In the genomic region with DNA sequence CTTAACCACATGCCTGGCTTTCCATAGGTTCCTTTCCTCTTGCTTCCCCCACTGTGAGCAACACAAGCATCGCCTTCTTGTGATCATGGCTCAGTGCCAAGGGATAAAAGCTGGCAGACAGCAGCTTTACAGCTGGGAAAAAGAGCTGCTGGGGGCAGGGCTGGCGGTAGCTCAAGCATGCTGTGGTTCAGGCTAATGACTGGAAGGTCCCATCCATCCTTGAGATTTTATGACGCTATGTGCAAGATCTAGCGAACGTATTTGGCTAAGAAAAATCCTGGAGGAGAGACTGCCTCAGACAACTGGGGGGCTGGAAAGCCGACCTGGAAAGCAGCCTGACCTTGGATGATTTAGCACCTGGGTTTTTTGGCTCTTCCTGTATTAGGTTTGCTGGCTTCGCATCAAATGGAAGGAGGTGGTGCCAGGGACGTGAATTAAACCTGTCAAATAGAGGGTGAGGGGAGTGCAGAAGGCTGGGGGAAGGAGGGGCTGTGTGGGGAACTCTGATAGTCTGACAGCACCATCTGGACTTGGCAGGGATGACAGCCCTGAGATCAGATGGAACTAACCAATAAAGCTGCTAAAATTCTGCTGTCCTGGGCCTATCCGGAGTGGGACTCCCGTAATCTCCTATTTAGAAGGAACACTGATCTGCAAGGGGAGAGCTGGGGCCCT, we compare ENCODE assay signal across 8 cellular contexts. TPM values are rescaled to one million over a fixed set of nuclear protein-coding genes. Genes with fewer than 3 reads are reported as not detected.
DNase-seq lines count a peak whose midpoint lies in the region; ATAC-seq, FAIRE-seq and TF ChIP-seq lines count a peak whose summit lies in the region.

No MANE protein-coding gene starts in this region.

- H3K4me3 ChIP-seq in esophagus muscularis mucosa = no peak overlapping the region
- no peak overlapping the region for H3K4me3 ChIP-seq in ascending aorta

- H3K27me3 ChIP-seq in esophagus muscularis mucosa (no peaks in the 10 kb centered on the region), ascending aorta (no peaks in the 10 kb centered on the region)

- H3K9me3 ChIP-seq in esophagus muscularis mucosa = no peaks in the 10 kb centered on the region
- no peaks in the 10 kb centered on the region for H3K9me3 ChIP-seq in ascending aorta

- H3K27ac ChIP-seq in esophagus muscularis mucosa (replicated peaks in 1 of 4) (peak overlapping the region in 3 of 4 donors; percentile 41 to 72 (median 69)), ascending aorta (no peak overlapping the region)

- intact Hi-C loops in esophagus muscularis mucosa (cut with DNase I) = no loop called here
- intact Hi-C loops in ascending aorta (cut with DNase I) = no loop called here

- H3K4me1 ChIP-seq in esophagus muscularis mucosa (peaks cover 28 to 38% (median 32%) of the 10 kb centered on the region in 4 donors), ascending aorta (no peaks in the 10 kb centered on the region)

- no peak for ATAC-seq in HG02870 (IDR thresholded peaks at IDR 0.05; ENCODE audit: unreplicated experiment)

- no peak for TF ChIP-seq CTCF in esophagus muscularis mucosa (IDR thresholded peaks at IDR 0.05)
- TF ChIP-seq CTCF in ascending aorta (IDR thresholded peaks at IDR 0.05) = no peak

- no peak for TF ChIP-seq POLR2A in esophagus muscularis mucosa (IDR thresholded peaks at IDR 0.05; ENCODE audit: low read depth)

- TF ChIP-seq EP300 in esophagus muscularis mucosa (IDR thresholded peaks at IDR 0.05) = no peak

- no peaks in the 10 kb centered on the region for H3K36me3 ChIP-seq in esophagus muscularis mucosa
- H3K36me3 ChIP-seq in ascending aorta = no peaks in the 10 kb centered on the region

- DNase-seq in ELR (ENCODE audit: low read depth) (peak; percentile 11), NCI-H524 (lab: John Stamatoyannopoulos, UW) (peak; percentile 93 to 96), esophagus muscularis mucosa (ENCODE audit: extremely low spot score) (no peak), pons (ENCODE audit: low spot score) (peak; percentile 83), ascending aorta (ENCODE audit: low spot score in 2 of 2) (no peak), GM19239 (ENCODE audit: insufficient read length, low spot score) (no peak)
- no peak for DNase-seq in activated CD8-positive, alpha-beta memory T cell treated with anti-CD3 and anti-CD28 coated beads, Interleukin-2, amount 50 U/mL, for 4 hours

- WGBS in esophagus muscularis mucosa = 5% methylated on average over 8 of the region's 10 CpGs

- FAIRE-seq in GM19239 (lab: Jason Lieb, UNC) = no peak

RNA-seq across cellular contexts. Expression of gene ZMYND12, which starts 34.8 kb away (rescaled TPM):
- total RNA-seq in esophagus muscularis mucosa (1 to 10 TPM in 1 of 4 donors, under 1 TPM in 2, not detected in 1; 0.23 to 1.7 (median 0.78) TPM), ascending aorta (not detected)

RNA-seq across cellular contexts. Expression of gene PPCS, which starts 35.3 kb away (rescaled TPM):
- total RNA-seq in esophagus muscularis mucosa (100 to 1,000 TPM in 2 of 4 donors, 10 to 100 TPM in 2; 59.1 to 105 (median 90.6) TPM), ascending aorta (13.6 TPM)

RNA-seq across cellular contexts. Expression of gene RIMKLA, which starts 40.5 kb away (rescaled TPM):
- total RNA-seq in esophagus muscularis mucosa = 1 to 10 TPM; 1.8 to 5.3 (median 3.4) TPM
- 2.7 TPM for total RNA-seq in ascending aorta

RNA-seq across cellular contexts. Expression of gene CCDC30, which starts 42.0 kb away (rescaled TPM):
- total RNA-seq in esophagus muscularis mucosa (1 to 10 TPM in 3 of 4 donors, under 1 TPM in 1; 0.99 to 4.1 (median 1.7) TPM), ascending aorta (not detected)

Comparison
In these comparisons a context has a peak if more than half of its experiments do, and no peak if none do; other contexts are left out.
1. DNase-seq: peak in ELR (single experiment), NCI-H524 (2 of 2) and pons (single experiment); none in esophagus muscularis mucosa (single experiment), ascending aorta (0 of 2), GM19239 (single experiment) and activated CD8-positive, alpha-beta memory T cell treated with anti-CD3 and anti-CD28 coated beads, Interleukin-2, amount 50 U/mL, for 4 hours (single experiment).
2. H3K27ac ChIP-seq: peak in esophagus muscularis mucosa (3 of 4); none in ascending aorta (0 of 2).